ENCODE assay signal across 3 cellular contexts in the genomic region with DNA sequence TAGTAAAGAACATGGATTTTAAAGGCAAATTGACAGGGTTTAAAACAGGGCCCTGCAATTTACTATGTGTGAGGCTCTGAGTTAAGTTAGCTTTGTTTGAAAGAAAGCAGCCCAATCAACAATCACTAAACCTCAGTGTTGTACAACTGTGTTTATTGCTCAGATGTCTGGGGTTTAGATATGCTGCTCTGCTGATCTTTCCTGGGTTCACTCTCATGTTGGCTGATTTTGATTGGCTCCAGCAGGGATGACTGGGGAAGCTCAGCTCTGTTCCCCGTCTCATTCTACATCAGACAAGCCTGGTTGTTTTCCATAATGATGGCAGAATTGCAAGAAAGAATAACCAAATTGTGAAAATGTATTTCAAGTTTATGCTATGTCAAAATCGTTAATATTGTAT.
TF ChIP-seq lines count a peak whose summit lies in the region.

No MANE protein-coding gene starts in this region.

TF ChIP-seq in GM23338, 12 proteins besides CTCF, POLR2A, EP300 and RAD21:
- no peak for TF ChIP-seq ZNF331 (CRISPR knock-in tag; IDR thresholded peaks at IDR 0.05; ENCODE audit: low read depth)

TF ChIP-seq in HEK293, 187 proteins besides CTCF, POLR2A, EP300 and RAD21:
- peak; percentile 96 for TF ChIP-seq ZNF677 (tag by site-specific recombination; IDR thresholded peaks at IDR 0.05)
- no peak for TF ChIP-seq ZNF473 (tag by site-specific recombination; IDR thresholded peaks at IDR 0.05)

TF ChIP-seq in H1, 55 proteins besides CTCF, POLR2A, EP300 and RAD21:
- TF ChIP-seq NRF1 (IDR thresholded peaks at IDR 0.05; ENCODE audit: low read depth, low read length): no peak
- TF ChIP-seq MAFK (IDR thresholded peaks at IDR 0.05; ENCODE audit: low read depth, low read length): no peak
- TF ChIP-seq GTF2F1 (IDR thresholded peaks at IDR 0.05; ENCODE audit: borderline replicate concordance, low read depth, low read length): no peak
- TF ChIP-seq ZNF274 (IDR thresholded peaks at IDR 0.05; ENCODE audit: borderline replicate concordance, extremely low read depth, low read length): no peak
- TF ChIP-seq ASH2L (IDR thresholded peaks at IDR 0.05; ENCODE audit: low read length): no peak
- no peak for TF ChIP-seq JUN (IDR thresholded peaks at IDR 0.05; ENCODE audit: low read depth, low read length)
- TF ChIP-seq EGR1 (IDR thresholded peaks at IDR 0.05; ENCODE audit: borderline replicate concordance, low read depth, low read length): no peak
- TF ChIP-seq TAF7 (optimal IDR thresholded peaks at IDR 0.05; ENCODE audit: borderline replicate concordance, low read depth, low read length): no peak
- TF ChIP-seq KDM5A (IDR thresholded peaks at IDR 0.05; ENCODE audit: low read length): no peak
- TF ChIP-seq, protein P1, sequence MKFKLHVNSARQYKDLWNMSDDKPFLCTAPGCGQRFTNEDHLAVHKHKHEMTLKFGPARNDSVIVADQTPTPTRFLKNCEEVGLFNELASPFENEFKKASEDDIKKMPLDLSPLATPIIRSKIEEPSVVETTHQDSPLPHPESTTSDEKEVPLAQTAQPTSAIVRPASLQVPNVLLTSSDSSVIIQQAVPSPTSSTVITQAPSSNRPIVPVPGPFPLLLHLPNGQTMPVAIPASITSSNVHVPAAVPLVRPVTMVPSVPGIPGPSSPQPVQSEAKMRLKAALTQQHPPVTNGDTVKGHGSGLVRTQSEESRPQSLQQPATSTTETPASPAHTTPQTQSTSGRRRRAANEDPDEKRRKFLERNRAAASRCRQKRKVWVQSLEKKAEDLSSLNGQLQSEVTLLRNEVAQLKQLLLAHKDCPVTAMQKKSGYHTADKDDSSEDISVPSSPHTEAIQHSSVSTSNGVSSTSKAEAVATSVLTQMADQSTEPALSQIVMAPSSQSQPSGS (IDR thresholded peaks at IDR 0.05; ENCODE audit: low read length): no peak
- no peak for TF ChIP-seq SIX5 (IDR thresholded peaks at IDR 0.05; ENCODE audit: low read depth, low read length)
- no peak for TF ChIP-seq RNF2 (IDR thresholded peaks at IDR 0.05; ENCODE audit: borderline replicate concordance, low read depth, low read length, missing control alignments, poor library complexity, severe bottlenecking)
- TF ChIP-seq, protein P2, sequence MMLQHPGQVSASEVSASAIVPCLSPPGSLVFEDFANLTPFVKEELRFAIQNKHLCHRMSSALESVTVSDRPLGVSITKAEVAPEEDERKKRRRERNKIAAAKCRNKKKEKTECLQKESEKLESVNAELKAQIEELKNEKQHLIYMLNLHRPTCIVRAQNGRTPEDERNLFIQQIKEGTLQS (IDR thresholded peaks at IDR 0.05; ENCODE audit: insufficient read depth, low read depth, low read length): no peak
- no peak for TF ChIP-seq YY1 (IDR thresholded peaks at IDR 0.05; ENCODE audit: low read depth, low read length)
- TF ChIP-seq, protein P3, sequence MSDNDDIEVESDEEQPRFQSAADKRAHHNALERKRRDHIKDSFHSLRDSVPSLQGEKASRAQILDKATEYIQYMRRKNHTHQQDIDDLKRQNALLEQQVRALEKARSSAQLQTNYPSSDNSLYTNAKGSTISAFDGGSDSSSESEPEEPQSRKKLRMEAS (IDR thresholded peaks at IDR 0.05): no peak
- TF ChIP-seq PHF8 (conservative IDR thresholded peaks at IDR 0.05; ENCODE audit: low read depth, low read length): no peak
- TF ChIP-seq EZH2 (IDR thresholded peaks at IDR 0.05; ENCODE audit: low read depth, low read length, severe bottlenecking): no peak
- TF ChIP-seq POU5F1 (IDR thresholded peaks at IDR 0.05; ENCODE audit: low read depth, low read length): no peak
- no peak for TF ChIP-seq TBP (IDR thresholded peaks at IDR 0.05; ENCODE audit: low read depth, low read length)
- no peak for TF ChIP-seq GABPA (IDR thresholded peaks at IDR 0.05; ENCODE audit: borderline replicate concordance, insufficient read depth, low read length)
